Comparison of ENCODE assay signal across 13 cellular contexts in the genomic region with DNA sequence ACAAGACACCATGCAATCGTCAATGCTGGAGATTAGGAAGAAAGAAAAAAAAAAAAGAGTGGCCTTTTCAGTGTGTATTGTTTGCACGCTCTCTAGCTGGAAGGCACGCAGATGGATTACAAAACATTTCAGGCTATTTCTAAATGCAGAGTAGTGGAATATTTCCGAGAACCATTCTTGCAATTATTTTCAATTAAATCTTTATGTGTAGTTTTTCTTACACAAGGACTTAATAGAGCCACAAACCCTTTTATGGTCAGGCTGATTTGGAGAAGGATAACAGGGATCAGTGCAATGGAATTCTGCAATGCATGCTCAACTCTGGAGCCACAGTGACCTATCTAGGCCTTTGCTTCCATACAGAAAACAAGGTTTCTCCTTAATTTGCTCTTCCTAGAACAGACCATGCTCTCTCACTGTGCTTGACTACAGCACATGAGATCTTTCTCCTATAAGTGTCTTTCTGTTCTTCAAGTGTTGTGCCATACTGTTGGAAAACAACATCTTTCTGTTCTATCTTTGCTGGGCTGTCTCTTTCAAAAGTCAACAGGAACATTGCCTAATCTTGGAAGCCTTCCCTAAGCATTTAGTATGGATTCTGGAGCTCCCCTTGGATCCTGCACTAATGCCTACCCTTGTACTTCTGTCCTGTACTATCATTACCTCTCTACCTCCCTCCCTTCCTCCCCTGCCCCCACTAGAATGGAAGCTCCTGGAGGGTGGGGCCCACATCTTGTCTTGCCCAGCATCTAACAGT. TPM values are rescaled to one million over a fixed set of nuclear protein-coding genes. Genes with fewer than 3 reads are reported as not detected.
DNase-seq lines count a peak whose midpoint lies in the region; ATAC-seq and TF ChIP-seq lines count a peak whose summit lies in the region.
"Had no signal": no experiment of that assay in that cellular context is flagged by ENCODE, and none has a peak within 500 bp of the region (broad histone marks: within the 10 kb centered on the region; RNA-seq: fewer than 3 reads in every experiment).

No MANE protein-coding gene starts in this region.

- no peak overlapping the region for H3K4me3 ChIP-seq in HUES48 (ENCODE audit: low read depth, low read length)
- H3K4me3 ChIP-seq in right lobe of liver: peak overlapping the region in 1 of 3 donors; percentile 12
- H3K4me3 ChIP-seq: body of pancreas, mucosa of descending colon had no signal

- peak overlapping the region; percentile 70 for H3K27ac ChIP-seq in HUES48 (ENCODE audit: low read depth, low read length)
- peak overlapping the region; percentile 56 to 84 (median 69) for H3K27ac ChIP-seq in right lobe of liver
- H3K27ac ChIP-seq: body of pancreas had no signal

- H3K36me3 ChIP-seq in HUES48 (ENCODE audit: control insufficient read depth, insufficient read depth, low read length): no peaks in the 10 kb centered on the region
- H3K36me3 ChIP-seq in right lobe of liver: no peaks in the 10 kb centered on the region

- H3K4me1 ChIP-seq in HUES48 (ENCODE audit: control insufficient read depth, insufficient read depth, low read length) (peaks cover 26% of the 10 kb centered on the region), right lobe of liver (peaks cover 0 to 48% (median 18%) of the 10 kb centered on the region in 4 donors)

- H3K27me3 ChIP-seq in HUES48 (ENCODE audit: control insufficient read depth, insufficient read depth, low read length): no peaks in the 10 kb centered on the region
- no peaks in the 10 kb centered on the region for H3K27me3 ChIP-seq in right lobe of liver
- H3K27me3 ChIP-seq: body of pancreas had no signal

- intact Hi-C loops in right lobe of liver (cut with DNase I): no loop called here

- no peaks in the 10 kb centered on the region for H3K9me3 ChIP-seq in HUES48 (ENCODE audit: control insufficient read depth, insufficient read depth, low read length)
- H3K9me3 ChIP-seq in right lobe of liver: no peaks in the 10 kb centered on the region
- H3K9me3 ChIP-seq: body of pancreas, mucosa of descending colon had no signal

- no peak overlapping the region; the same call in 1 of the 2 replicates for H3K9ac ChIP-seq in HUES48 (ENCODE audit: low read depth, low read length)

- TF ChIP-seq POLR2A in right lobe of liver (IDR thresholded peaks at IDR 0.05): no peak

- DNase-seq in epidermal melanocyte (ENCODE audit: insufficient read length, low spot score) (peak; percentile 37), right lobe of liver (no peak), superior temporal gyrus (ENCODE audit: extremely low spot score) (peak; percentile 80), HPDE6-E6E7 (ENCODE audit: extremely low spot score) (no peak), NCI-H2081 (lab: John Stamatoyannopoulos, UW) (no peak), DMS79 (lab: John Stamatoyannopoulos, UW) (no peak)
- DNase-seq in activated CD4-positive, alpha-beta T cell treated with anti-CD3 and anti-CD28 coated beads, Interleukin-2, amount 50 U/mL, for 48 hours: no peak
- DNase-seq: activated T-cell treated with anti-CD3 and anti-CD28 coated beads, Interleukin-2, amount 50 U/mL, for 4 hours; body of pancreas; CD4-positive, alpha-beta T cell; mucosa of descending colon; stimulated activated naive CD4-positive, alpha-beta T cell treated with Interleukin-2 at 50 U/mL for 16 hours had no signal

- ATAC-seq in right lobe of liver: peak; percentile 60 to 80 (median 74)
- ATAC-seq: activated T-cell treated with anti-CD3 and anti-CD28 coated beads, Interleukin-2, amount 50 U/mL, for 4 hours; body of pancreas; mucosa of descending colon had no signal

- TF ChIP-seq CTCF in right lobe of liver (IDR thresholded peaks at IDR 0.05): no peak

- WGBS in right lobe of liver (ENCODE audit: insufficient coverage, low coverage, low lambda C conversion rate, missing lambda C conversion rate): 19% methylated on average over 4 of the region's 4 CpGs

RNA-seq across cellular contexts. Expression of gene STARD13, which starts 26.9 kb away (rescaled TPM):
- 10 to 100 TPM in 3 of 6 experiments, 1 to 10 TPM in 3; 7.0 to 16.1 (median 9.8) TPM for total RNA-seq in right lobe of liver
- total RNA-seq: CD4-positive, alpha-beta T cell had no signal

Comparison
In these comparisons a context has a peak if more than half of its experiments do, and no peak if none do; other contexts are left out.
1. DNase-seq: peak in epidermal melanocyte (single experiment) and superior temporal gyrus (single experiment); none in right lobe of liver (0 of 3), HPDE6-E6E7 (single experiment), NCI-H2081 (0 of 2), DMS79 (single experiment) and activated CD4-positive, alpha-beta T cell treated with anti-CD3 and anti-CD28 coated beads, Interleukin-2, amount 50 U/mL, for 48 hours (0 of 2).